Comparison of ENCODE assay signal across 12 cellular contexts in the genomic region with DNA sequence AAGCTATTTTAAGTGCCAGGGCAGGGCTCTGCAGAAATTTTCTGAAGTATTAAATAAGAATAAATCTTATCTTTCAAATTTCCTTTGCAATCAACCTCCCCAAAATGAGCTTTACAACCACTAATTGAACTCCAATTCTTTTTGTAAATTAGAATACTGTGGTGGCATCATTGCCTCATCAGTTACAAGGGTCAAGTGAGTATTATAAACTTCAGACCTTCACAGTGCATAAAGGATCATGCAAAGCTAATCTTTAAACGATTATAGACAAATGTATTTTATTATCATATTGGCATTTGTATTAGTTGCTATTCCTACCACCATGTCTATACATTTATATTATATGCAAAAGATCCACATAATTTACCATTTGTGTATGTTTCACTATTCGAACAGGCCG. TPM values are rescaled to one million over a fixed set of nuclear protein-coding genes. Genes with fewer than 3 reads are reported as not detected.
"Had no signal": no experiment of that assay in that cellular context is flagged by ENCODE, and none has a peak within 500 bp of the region (broad histone marks: within the 10 kb centered on the region; RNA-seq: fewer than 3 reads in every experiment).

No MANE protein-coding gene starts in this region.

- H3K9me3 ChIP-seq: HAP-1 had no signal

- H2AFZ ChIP-seq: GM23248, GM23338 had no signal

- H3K27ac ChIP-seq: GM23248 had no signal

- FAIRE-seq: H1, H54 had no signal

- H3K4me3 ChIP-seq: GM23248, GM23338, HAP-1 had no signal

- DNase-seq: GM23248, GOT3, H7, H9, HCEC 1CT, HFFc6 had no signal

- H3K9ac ChIP-seq: GM23248 had no signal

- ATAC-seq: GM23338, HCT116 had no signal

RNA-seq across cellular contexts. Expression of gene WDR64, which starts 19.1 kb away (rescaled TPM):
- total RNA-seq: GM23248, GM23338, H1, H4, H7, H9, HFFc6 had no signal
- polyA plus RNA-seq: GM23248, GM23338 had no signal
